Comparison of ENCODE assay signal across 8 cellular contexts in genomic region chr3:33440328-33440577, GRCh38. TPM values are rescaled to one million over a fixed set of nuclear protein-coding genes. Genes with fewer than 3 reads are reported as not detected.
DNase-seq lines count a peak whose midpoint lies in the region.

UBP1 (minus strand) TSS chr3:33440405; CDS start chr3:33439848, 557 bp downstream.

- intact Hi-C loops in posterior vena cava (cut with DNase I): no loop called here

- POLR2A ChIA-PET in activated CD4-positive, alpha-beta T cell treated with anti-CD3 and anti-CD28 coated beads, Interleukin-2, amount 10 ng/mL, durations not matched to agents 7 days and 5 days (lab: Charles Lee): no interaction called here

- no peaks in the 10 kb centered on the region for H3K9me3 Mint-ChIP-seq in activated CD4-positive, alpha-beta T cell treated with anti-CD3 and anti-CD28 coated beads, Interleukin-2, amount 10 ng/mL, durations not matched to agents 7 days and 5 days

- no peak for DNase-seq in activated CD4-positive, alpha-beta T cell treated with anti-CD3 and anti-CD28 coated beads, Interleukin-2, amount 10 ng/mL, durations not matched to agents 7 days and 5 days
- DNase-seq in activated CD4-positive, alpha-beta T cell treated with anti-CD3 and anti-CD28 coated beads, Interleukin-2, amount 50 U/mL, for 1 hour: no peak
- DNase-seq in activated CD8-positive, alpha-beta memory T cell treated with anti-CD3 and anti-CD28 coated beads, Interleukin-2, amount 50 U/mL, for 48 hours: peak; percentile 99
- no peak for DNase-seq in glomerular endothelial cell (ENCODE audit: extremely low read depth, low read depth, low spot score)
- peak; percentile 100 for DNase-seq in posterior vena cava (ENCODE audit: low spot score)
- no peak for DNase-seq in NCI-H2107 (lab: John Stamatoyannopoulos, UW)
- DNase-seq in putamen (ENCODE audit: low spot score): no peak
- DNase-seq in medulla oblongata (ENCODE audit: extremely low spot score): no peak

- CTCF ChIA-PET in activated CD4-positive, alpha-beta T cell treated with anti-CD3 and anti-CD28 coated beads, Interleukin-2, amount 10 ng/mL, durations not matched to agents 7 days and 5 days (lab: Charles Lee): interaction anchor here (0.9 to 1.8 kb wide), 7 partner anchors 11 to 336 kb away, joined by 3 to 5 read pairs (median 3); no protein-coding TSS in a partner anchor

- H3K4me3 Mint-ChIP-seq in activated CD4-positive, alpha-beta T cell treated with anti-CD3 and anti-CD28 coated beads, Interleukin-2, amount 10 ng/mL, durations not matched to agents 7 days and 5 days: peak within 1 kb of the TSS; percentile 99

- no peaks in the 10 kb centered on the region for H3K27me3 Mint-ChIP-seq in activated CD4-positive, alpha-beta T cell treated with anti-CD3 and anti-CD28 coated beads, Interleukin-2, amount 10 ng/mL, durations not matched to agents 7 days and 5 days

- peaks cover 14% of the 10 kb centered on the region for H3K36me3 Mint-ChIP-seq in activated CD4-positive, alpha-beta T cell treated with anti-CD3 and anti-CD28 coated beads, Interleukin-2, amount 10 ng/mL, durations not matched to agents 7 days and 5 days (ENCODE audit: low read depth)

- peak within 1 kb of the TSS; percentile 100 for H3K27ac Mint-ChIP-seq in activated CD4-positive, alpha-beta T cell treated with anti-CD3 and anti-CD28 coated beads, Interleukin-2, amount 10 ng/mL, durations not matched to agents 7 days and 5 days

- peaks cover 50% of the 10 kb centered on the region for H3K4me1 Mint-ChIP-seq in activated CD4-positive, alpha-beta T cell treated with anti-CD3 and anti-CD28 coated beads, Interleukin-2, amount 10 ng/mL, durations not matched to agents 7 days and 5 days

RNA-seq across cellular contexts. Expression of gene UBP1, which starts in this region (rescaled TPM):
- 10 to 100 TPM; 63.2 to 76.3 TPM for total RNA-seq in activated CD4-positive, alpha-beta T cell treated with anti-CD3 and anti-CD28 coated beads, Interleukin-2, amount 10 ng/mL, durations not matched to agents 7 days and 5 days
- total RNA-seq in glomerular endothelial cell (54.1 and 75.0 TPM in 2 replicates), posterior vena cava (10 to 100 TPM; 57.5 to 66.5 TPM)

Comparison
In these comparisons a context has a peak if more than half of its experiments do, and no peak if none do; other contexts are left out.
1. DNase-seq: peak in activated CD8-positive, alpha-beta memory T cell treated with anti-CD3 and anti-CD28 coated beads, Interleukin-2, amount 50 U/mL, for 48 hours (single experiment) and posterior vena cava (single experiment); none in activated CD4-positive, alpha-beta T cell treated with anti-CD3 and anti-CD28 coated beads, Interleukin-2, amount 10 ng/mL, durations not matched to agents 7 days and 5 days (single experiment), activated CD4-positive, alpha-beta T cell treated with anti-CD3 and anti-CD28 coated beads, Interleukin-2, amount 50 U/mL, for 1 hour (single experiment), glomerular endothelial cell (single experiment), NCI-H2107 (single experiment), putamen (single experiment) and medulla oblongata (single experiment).